In genomic region chr6:145332001-145332400, GRCh38 we compare ENCODE assay signal across 17 cellular contexts.
DNase-seq lines count a peak whose midpoint lies in the region; ATAC-seq and TF ChIP-seq lines count a peak whose summit lies in the region.
"Had no signal": no experiment of that assay in that cellular context is flagged by ENCODE, and none has a peak within 500 bp of the region (broad histone marks: within the 10 kb centered on the region; RNA-seq: fewer than 3 reads in every experiment).

No MANE protein-coding gene starts in this region.

- H3K27me3 ChIP-seq in PC-3 (ENCODE audit: low read length) (no peaks in the 10 kb centered on the region), tibial artery (no peaks in the 10 kb centered on the region)
- H3K27me3 ChIP-seq: MG63 had no signal

- H3K9me3 ChIP-seq in PC-3 (ENCODE audit: low read length): no peaks in the 10 kb centered on the region
- no peaks in the 10 kb centered on the region for H3K9me3 ChIP-seq in tibial artery
- H3K9me3 ChIP-seq: A549, MG63 had no signal

- CTCF ChIA-PET in PC-3 (lab: Charles Lee): no interaction called here

- H3K36me3 ChIP-seq in PC-3 (ENCODE audit: low read depth, low read length) (no peaks in the 10 kb centered on the region), tibial artery (no peaks in the 10 kb centered on the region)
- H3K36me3 ChIP-seq: MG63 had no signal

- intact Hi-C loops in left ventricle myocardium superior (cut with micrococcal nuclease) (no loop called here), left cardiac atrium (cut with DNase I) (no loop called here), PC-3 (cut with micrococcal nuclease) (no loop called here), tibial artery (cut with DNase I; ENCODE audit: low total_unique reads) (no loop called here)

- H3K27ac ChIP-seq in PC-3 (ENCODE audit: low read length) (no peak overlapping the region), tibial artery (no peak overlapping the region)
- H3K27ac ChIP-seq: A549, KMS-11, SK-N-MC had no signal

- no peak overlapping the region for H2AFZ ChIP-seq in PC-3 (ENCODE audit: low read length)

- H3K9ac ChIP-seq in PC-3 (ENCODE audit: low read length): no peak overlapping the region
- H3K9ac ChIP-seq: KMS-11 had no signal

- DNase-seq in left ventricle myocardium superior: no peak
- DNase-seq in left cardiac atrium: no peak
- DNase-seq in PC-3: peak; percentile 46
- DNase-seq in foreskin melanocyte: peak; percentile 25
- peak; percentile 2 for DNase-seq in renal cortical epithelial cell (ENCODE audit: low read depth)
- DNase-seq in stimulated activated naive CD4-positive, alpha-beta T cell (lab: John Stamatoyannopoulos, UW): no peak
- DNase-seq in amygdala (lab: John Stamatoyannopoulos, UW): no peak
- no peak for DNase-seq in tibial artery
- DNase-seq: DMS79, GDM1, MG63, NCI-H187 treated with DMSO at 0.1 percent for 48 hours, NCI-H446 treated with DMSO at 0.1 percent for 48 hours, NCI-H82 had no signal

- POLR2A ChIA-PET in PC-3 (lab: Charles Lee; ENCODE audit: unreplicated experiment): no interaction called here

- H3K4me2 ChIP-seq in PC-3 (ENCODE audit: low read length): no peak overlapping the region
- H3K4me2 ChIP-seq: A549, KMS-11 had no signal

- no peaks in the 10 kb centered on the region for H3F3A ChIP-seq in PC-3 (ENCODE audit: low read length, unreplicated experiment)

- BruUV-seq in PC-3 (replicated peaks; lab: Mats Ljungman, UMichigan): no TSS peak

- no peaks in the 10 kb centered on the region for H4K20me1 ChIP-seq in PC-3 (ENCODE audit: low read length)

- ATAC-seq in left ventricle myocardium superior: peak; percentile 75
- ATAC-seq in left cardiac atrium: no peak
- ATAC-seq in PC-3: no peak
- ATAC-seq: A549 had no signal

- no peaks in the 10 kb centered on the region for H3K9me2 ChIP-seq in PC-3 (replicated peaks; ENCODE audit: low read length)

- H3K4me3 ChIP-seq in PC-3 (ENCODE audit: low read length) (no peak overlapping the region), tibial artery (no peak overlapping the region)
- H3K4me3 ChIP-seq: A549, MG63, SK-N-MC had no signal

- H3K79me2 ChIP-seq in PC-3 (ENCODE audit: low read length): no peaks in the 10 kb centered on the region

- TF ChIP-seq CTCF in PC-3 (conservative IDR thresholded peaks at IDR 0.05; ENCODE audit: low read depth, low read length) (no peak), tibial artery (IDR thresholded peaks at IDR 0.05) (no peak)

- H3K4me1 ChIP-seq in PC-3 (ENCODE audit: insufficient read depth, low read length) (no peaks in the 10 kb centered on the region), tibial artery (peaks cover 0 to 14% (median 2%) of the 10 kb centered on the region in 4 donors)
- H3K4me1 ChIP-seq: A549 had no signal

Comparison
In these comparisons a context has a peak if more than half of its experiments do, and no peak if none do; other contexts are left out.
1. DNase-seq: peak in PC-3 (single experiment), foreskin melanocyte (single experiment) and renal cortical epithelial cell (single experiment); none in left ventricle myocardium superior (single experiment), left cardiac atrium (single experiment), stimulated activated naive CD4-positive, alpha-beta T cell (0 of 6), amygdala (0 of 56) and tibial artery (0 of 2).